Comparison of ENCODE assay signal across 8 cellular contexts in genomic region chr12:12010277-12011031, GRCh38.
A peak's percentile ranks its signal among the peaks of the same experiment; 100 is the strongest.
DNase-seq lines count a peak whose midpoint lies in the region; ATAC-seq and TF ChIP-seq lines count a peak whose summit lies in the region.

No MANE protein-coding gene starts in this region.

- H3K27ac Mint-ChIP-seq in activated CD8-positive, alpha-beta memory T cell treated with anti-CD3 and anti-CD28 coated beads, Interleukin-2, amount 10 ng/mL, durations not matched to agents 7 days and 5 days: peak overlapping the region; percentile 84

- DNase-seq in CMK (ENCODE audit: low read depth): peak; percentile 71
- peak; percentile 89 to 98 for DNase-seq in Kasumi-1 (lab: John Stamatoyannopoulos, UW)
- DNase-seq in activated CD8-positive, alpha-beta memory T cell treated with anti-CD3 and anti-CD28 coated beads, Interleukin-2, amount 10 ng/mL, durations not matched to agents 7 days and 5 days: peak; percentile 85
- peak; percentile 58 for DNase-seq in fibroblast of the aortic adventitia (ENCODE audit: low read depth)
- peak; percentile 29 for DNase-seq in omental fat pad (ENCODE audit: low spot score)
- DNase-seq in NCI-H524 treated with DMSO at 0.1 percent for 48 hours (lab: John Stamatoyannopoulos, UW): no peak
- no peak for DNase-seq in cortex of kidney (lab: John Stamatoyannopoulos, UW)

- peaks cover 73% of the 10 kb centered on the region for H3K4me1 Mint-ChIP-seq in activated CD8-positive, alpha-beta memory T cell treated with anti-CD3 and anti-CD28 coated beads, Interleukin-2, amount 10 ng/mL, durations not matched to agents 7 days and 5 days

- no peaks in the 10 kb centered on the region for H3K9me3 Mint-ChIP-seq in activated CD8-positive, alpha-beta memory T cell treated with anti-CD3 and anti-CD28 coated beads, Interleukin-2, amount 10 ng/mL, durations not matched to agents 7 days and 5 days (ENCODE audit: low read depth)

- TF ChIP-seq CTCF in fibroblast of the aortic adventitia (IDR thresholded peaks at IDR 0.05; ENCODE audit: insufficient read depth, low read length): no peak
- TF ChIP-seq CTCF in omental fat pad (IDR thresholded peaks at IDR 0.05): no peak

- CTCF ChIA-PET in activated CD8-positive, alpha-beta memory T cell treated with anti-CD3 and anti-CD28 coated beads, Interleukin-2, amount 10 ng/mL, durations not matched to agents 7 days and 5 days (lab: Charles Lee): interaction anchor here (0.7 to 4.7 kb wide), 12 partner anchors 10 to 429 kb away, joined by 3 to 35 read pairs (median 6); partner anchors contain the start of gene ETV6

- H3K27me3 Mint-ChIP-seq in activated CD8-positive, alpha-beta memory T cell treated with anti-CD3 and anti-CD28 coated beads, Interleukin-2, amount 10 ng/mL, durations not matched to agents 7 days and 5 days: peaks cover 7% of the 10 kb centered on the region

- H3K36me3 Mint-ChIP-seq in activated CD8-positive, alpha-beta memory T cell treated with anti-CD3 and anti-CD28 coated beads, Interleukin-2, amount 10 ng/mL, durations not matched to agents 7 days and 5 days: peaks cover 8% of the 10 kb centered on the region

- ATAC-seq in GM21526 (IDR thresholded peaks at IDR 0.05; ENCODE audit: low FRiP score, unreplicated experiment) (peak; percentile 40), omental fat pad (ENCODE audit: low FRiP score) (no peak)
- peak; percentile 43 for ATAC-seq in activated CD8-positive, alpha-beta memory T cell treated with anti-CD3 and anti-CD28 coated beads, Interleukin-2, amount 10 ng/mL, durations not matched to agents 7 days and 5 days

- H3K4me3 ChIP-seq in fibroblast of the aortic adventitia (ENCODE audit: low read depth, low read length): no peak overlapping the region

- peak overlapping the region; percentile 65 for H3K4me3 Mint-ChIP-seq in activated CD8-positive, alpha-beta memory T cell treated with anti-CD3 and anti-CD28 coated beads, Interleukin-2, amount 10 ng/mL, durations not matched to agents 7 days and 5 days

Comparison
In these comparisons a context has a peak if more than half of its experiments do, and no peak if none do; other contexts are left out.
1. DNase-seq: peak in CMK (single experiment), Kasumi-1 (2 of 2), activated CD8-positive, alpha-beta memory T cell treated with anti-CD3 and anti-CD28 coated beads, Interleukin-2, amount 10 ng/mL, durations not matched to agents 7 days and 5 days (single experiment), fibroblast of the aortic adventitia (single experiment) and omental fat pad (single experiment); none in NCI-H524 treated with DMSO at 0.1 percent for 48 hours (single experiment) and cortex of kidney (single experiment).